ENCODE assay signal across 23 cellular contexts in genomic region chr6:35388772-35389352, GRCh38. TPM values are rescaled to one million over a fixed set of nuclear protein-coding genes. Genes with fewer than 3 reads are reported as not detected.
DNase-seq lines count a peak whose midpoint lies in the region; TF ChIP-seq lines count a peak whose summit lies in the region.
"Had no signal": no experiment of that assay in that cellular context is flagged by ENCODE, and none has a peak within 500 bp of the region (broad histone marks: within the 10 kb centered on the region; RNA-seq: fewer than 3 reads in every experiment).

No MANE protein-coding gene starts in this region.

- no peak overlapping the region for H3K27ac Mint-ChIP-seq in chondrocyte (ENCODE audit: unreplicated experiment)
- H3K27ac Mint-ChIP-seq in activated T-helper 2 cell treated with anti-CD3 and anti-CD28 coated beads, Interferon-gamma antibody, Interleukin-2, Interleukin-4, amounts not matched to agents 10 μg/mL and 5 μg/mL and 100 μg/mL, durations not matched to agents 14 hours and 24 hours and 36 hours, result no peak overlapping the region
- H3K27ac Mint-ChIP-seq: T-helper 2 cell treated with Interferon-gamma antibody and Interleukin-4, amounts not matched to agents 5 μg/mL and 100 μg/mL, for 36 hours had no signal

- no peak overlapping the region for H3K4me3 ChIP-seq in colonic mucosa
- no peak overlapping the region for H3K4me3 ChIP-seq in testis
- H3K4me3 ChIP-seq: GM23248, left ventricle myocardium inferior, SK-N-MC, skin epidermis, upper lobe of left lung had no signal

- intact Hi-C loops in colonic mucosa (cut with DNase I) (no loop called here), testis (cut with DNase I; ENCODE audit: low total_unique reads) (no loop called here)
- intact Hi-C loops in activated T-helper 2 cell treated with anti-CD3 and anti-CD28 coated beads, Interferon-gamma antibody, Interleukin-2, Interleukin-4, amounts not matched to agents 10 μg/mL and 5 μg/mL and 100 μg/mL, durations not matched to agents 14 hours and 24 hours and 36 hours (cut with micrococcal nuclease), result no loop called here

- H3K36me3 ChIP-seq in colonic mucosa (no peaks in the 10 kb centered on the region), testis (ENCODE audit: low read depth, missing control alignments) (no peaks in the 10 kb centered on the region)
- H3K36me3 ChIP-seq: left ventricle myocardium inferior, upper lobe of left lung had no signal

- H3K27ac ChIP-seq in colonic mucosa (no peak overlapping the region), testis (no peak overlapping the region)
- H3K27ac ChIP-seq: GM23248, left ventricle myocardium inferior, SK-N-MC, skin epidermis, upper lobe of left lung had no signal

- peak; percentile 23 for DNase-seq in HCEC 1CT
- DNase-seq in NCI-H226, result peak; percentile 34
- peak; percentile 32 for DNase-seq in colonic mucosa
- peak; percentile 30 for DNase-seq in renal cortical epithelial cell (ENCODE audit: low read depth)
- DNase-seq in chondrocyte (ENCODE audit: low spot score), result no peak
- no peak for DNase-seq in testis
- no peak for DNase-seq in activated T-helper 2 cell treated with anti-CD3 and anti-CD28 coated beads, Interferon-gamma antibody, Interleukin-2, Interleukin-4, amounts not matched to agents 10 μg/mL and 5 μg/mL and 100 μg/mL, durations not matched to agents 14 hours and 24 hours and 36 hours (ENCODE audit: low spot score)
- DNase-seq: activated CD4-positive, alpha-beta T cell treated with anti-CD3 and anti-CD28 coated beads for 4 hours; activated naive CD4-positive, alpha-beta T cell; activated T-cell treated with anti-CD3 and anti-CD28 coated beads, Interleukin-2, amount 50 U/mL, for 1 hour; C1 segment of cervical spinal cord; effector CD8-positive, alpha-beta T cell; GM23248; left ventricle myocardium inferior; mesendoderm; MM.1S; NCI-H2029; NCI-H69; stimulated activated CD4-positive, alpha-beta T cell treated with anti-CD3 and anti-CD28 coated beads, Interleukin-1b, Interleukin-23, amount 100 ng/mL, for 48 hours had no signal

- no peak overlapping the region for H3K9ac ChIP-seq in colonic mucosa (ENCODE audit: low read depth in 2 of 2, low read length in 2 of 2)
- H3K9ac ChIP-seq: GM23248 had no signal

- TF ChIP-seq POLR2A in testis (IDR thresholded peaks at IDR 0.05), result no peak

- no peak for TF ChIP-seq CTCF in colonic mucosa (IDR thresholded peaks at IDR 0.05)
- no peak for TF ChIP-seq CTCF in chondrocyte (IDR thresholded peaks at IDR 0.05)
- no peak for TF ChIP-seq CTCF in testis (IDR thresholded peaks at IDR 0.05)

- peaks cover 3% of the 10 kb centered on the region for H3K36me3 Mint-ChIP-seq in chondrocyte (ENCODE audit: low read depth)
- peaks cover 9% of the 10 kb centered on the region for H3K36me3 Mint-ChIP-seq in activated T-helper 2 cell treated with anti-CD3 and anti-CD28 coated beads, Interferon-gamma antibody, Interleukin-2, Interleukin-4, amounts not matched to agents 10 μg/mL and 5 μg/mL and 100 μg/mL, durations not matched to agents 14 hours and 24 hours and 36 hours (ENCODE audit: low read depth)

- no peaks in the 10 kb centered on the region for H3K27me3 Mint-ChIP-seq in chondrocyte (ENCODE audit: low read depth)
- no peaks in the 10 kb centered on the region for H3K27me3 Mint-ChIP-seq in activated T-helper 2 cell treated with anti-CD3 and anti-CD28 coated beads, Interferon-gamma antibody, Interleukin-2, Interleukin-4, amounts not matched to agents 10 μg/mL and 5 μg/mL and 100 μg/mL, durations not matched to agents 14 hours and 24 hours and 36 hours (ENCODE audit: low read depth)

- WGBS in testis, 2 donors, result 93 to 98% methylated on average over 5 of the region's 5 CpGs

- H3K9me3 ChIP-seq in colonic mucosa (no peaks in the 10 kb centered on the region), testis (no peaks in the 10 kb centered on the region)
- H3K9me3 ChIP-seq: left ventricle myocardium inferior, upper lobe of left lung had no signal

- H3K4me3 Mint-ChIP-seq in chondrocyte (ENCODE audit: unreplicated experiment), result no peak overlapping the region
- H3K4me3 Mint-ChIP-seq in activated T-helper 2 cell treated with anti-CD3 and anti-CD28 coated beads, Interferon-gamma antibody, Interleukin-2, Interleukin-4, amounts not matched to agents 10 μg/mL and 5 μg/mL and 100 μg/mL, durations not matched to agents 14 hours and 24 hours and 36 hours (ENCODE audit: low read depth), result no peak overlapping the region
- H3K4me3 Mint-ChIP-seq: T-helper 2 cell treated with Interferon-gamma antibody and Interleukin-4, amounts not matched to agents 5 μg/mL and 100 μg/mL, for 36 hours had no signal

- H3K9me3 Mint-ChIP-seq in chondrocyte (ENCODE audit: low read depth), result no peaks in the 10 kb centered on the region
- H3K9me3 Mint-ChIP-seq in activated T-helper 2 cell treated with anti-CD3 and anti-CD28 coated beads, Interferon-gamma antibody, Interleukin-2, Interleukin-4, amounts not matched to agents 10 μg/mL and 5 μg/mL and 100 μg/mL, durations not matched to agents 14 hours and 24 hours and 36 hours, result no peaks in the 10 kb centered on the region
- H3K9me3 Mint-ChIP-seq: T-helper 2 cell treated with Interferon-gamma antibody and Interleukin-4, amounts not matched to agents 5 μg/mL and 100 μg/mL, for 36 hours had no signal

- H3K27me3 ChIP-seq in colonic mucosa, result no peaks in the 10 kb centered on the region
- no peaks in the 10 kb centered on the region for H3K27me3 ChIP-seq in testis
- H3K27me3 ChIP-seq: upper lobe of left lung had no signal

- H3K4me1 Mint-ChIP-seq in chondrocyte (ENCODE audit: low read depth), result peaks cover 14% of the 10 kb centered on the region
- peaks cover 26% of the 10 kb centered on the region for H3K4me1 Mint-ChIP-seq in activated T-helper 2 cell treated with anti-CD3 and anti-CD28 coated beads, Interferon-gamma antibody, Interleukin-2, Interleukin-4, amounts not matched to agents 10 μg/mL and 5 μg/mL and 100 μg/mL, durations not matched to agents 14 hours and 24 hours and 36 hours (ENCODE audit: low read depth)

- peaks cover 22% of the 10 kb centered on the region for H3K4me1 ChIP-seq in colonic mucosa
- H3K4me1 ChIP-seq in testis, result peaks cover 21% of the 10 kb centered on the region

RNA-seq across cellular contexts. Expression of gene PPARD, which starts 46.5 kb away (rescaled TPM):
- 10 to 100 TPM; 38.1 to 41.8 TPM for total RNA-seq in colonic mucosa
- 6.8 and 14.3 TPM in 2 replicates for total RNA-seq in renal cortical epithelial cell
- total RNA-seq in chondrocyte, result 25.9 to 28.3 TPM (median 27.0 TPM) in 3 replicates
- 10 to 100 TPM; 21.0 to 23.0 TPM for total RNA-seq in testis
- polyA plus RNA-seq in testis (ENCODE audit: insufficient read depth, low read depth, low replicate concordance), result 21.5 TPM
- total RNA-seq in activated T-helper 2 cell treated with anti-CD3 and anti-CD28 coated beads, Interferon-gamma antibody, Interleukin-2, Interleukin-4, amounts not matched to agents 10 μg/mL and 5 μg/mL and 100 μg/mL, durations not matched to agents 14 hours and 24 hours and 36 hours, result 27.1 and 29.1 TPM in 2 replicates

Comparison
In these comparisons a context has a peak if more than half of its experiments do, and no peak if none do; other contexts are left out.
1. DNase-seq: peak in HCEC 1CT (single experiment), NCI-H226 (single experiment), colonic mucosa (single experiment) and renal cortical epithelial cell (single experiment); none in chondrocyte (single experiment), testis (single experiment) and activated T-helper 2 cell treated with anti-CD3 and anti-CD28 coated beads, Interferon-gamma antibody, Interleukin-2, Interleukin-4, amounts not matched to agents 10 μg/mL and 5 μg/mL and 100 μg/mL, durations not matched to agents 14 hours and 24 hours and 36 hours (single experiment).